ENCODE assay signal across 25 cellular contexts in the genomic region with DNA sequence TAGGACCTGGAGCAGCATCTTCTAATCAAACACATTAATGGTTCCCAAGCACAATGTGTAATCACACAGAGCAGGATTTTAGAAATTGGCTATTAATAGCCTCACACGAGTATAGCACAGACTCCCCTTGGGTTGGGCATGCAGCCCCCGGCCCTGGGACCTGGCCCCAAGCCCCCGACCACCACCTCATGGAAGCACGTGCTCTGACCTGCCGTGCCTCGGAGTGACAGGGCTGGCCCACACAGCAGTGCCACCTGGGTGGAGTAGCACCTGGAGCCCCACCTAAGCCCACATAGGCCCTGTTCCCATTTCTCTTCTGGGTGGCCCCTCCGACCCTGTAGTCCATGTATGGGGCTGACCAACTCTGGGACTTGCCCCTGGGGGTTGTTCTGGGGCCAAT.
"Had no signal": no experiment of that assay in that cellular context is flagged by ENCODE, and none has a peak within 500 bp of the region (broad histone marks: within the 10 kb centered on the region; RNA-seq: fewer than 3 reads in every experiment).

No MANE protein-coding gene starts in this region.

- H3K27me3 Mint-ChIP-seq: activated CD4-positive, alpha-beta memory T cell treated with anti-CD3 and anti-CD28 coated beads, Interleukin-2, amount 10 ng/mL, durations not matched to agents 7 days and 5 days; activated CD8-positive, alpha-beta memory T cell treated with anti-CD3 and anti-CD28 coated beads, Interleukin-2, amount 10 ng/mL, durations not matched to agents 7 days and 5 days had no signal

- H3K4me3 Mint-ChIP-seq: activated B cell treated with CpG ODN at 0.5 μM for 24 hours; activated CD4-positive, alpha-beta memory T cell treated with anti-CD3 and anti-CD28 coated beads, Interleukin-2, amount 10 ng/mL, durations not matched to agents 7 days and 5 days; activated CD8-positive, alpha-beta memory T cell treated with anti-CD3 and anti-CD28 coated beads, Interleukin-2, amount 10 ng/mL, durations not matched to agents 7 days and 5 days; activated naive CD8-positive, alpha-beta T cell treated with anti-CD3 and anti-CD28 coated beads for 36 hours; activated T-helper 17 cell treated with anti-CD3 and anti-CD28 coated beads, Interleukin-2, amount 50 U/mL, for 72 hours; naive thymus-derived CD8-positive, alpha-beta T cell; stimulated activated naive CD8-positive, alpha-beta T cell treated with anti-CD3 and anti-CD28 coated beads, Interleukin-15, Interleukin-2, amounts not matched to agents 100 ng/mL and 50 ng/mL, for 24 hours; T-cell had no signal

- H3K27me3 ChIP-seq: cardiac muscle cell, heart right ventricle, right atrium auricular region had no signal

- DNase-seq: activated B cell treated with CpG ODN at 0.5 μM for 24 hours; activated CD4-positive, alpha-beta memory T cell treated with anti-CD3 and anti-CD28 coated beads, Interleukin-2, amount 10 ng/mL, durations not matched to agents 7 days and 5 days; activated CD4-positive, alpha-beta T cell treated with anti-CD3 and anti-CD28 coated beads for 48 hours; activated CD8-positive, alpha-beta memory T cell treated with anti-CD3 and anti-CD28 coated beads, Interleukin-2, amount 10 ng/mL, durations not matched to agents 7 days and 5 days; activated naive CD4-positive, alpha-beta T cell; activated naive CD8-positive, alpha-beta T cell treated with anti-CD3 and anti-CD28 coated beads for 36 hours; activated T-cell treated with anti-CD3 and anti-CD28 coated beads, Interleukin-2, amount 50 U/mL, for 1 hour; amniotic stem cell; gastrocnemius medialis; heart right ventricle; left cardiac atrium; lower lobe of right lung; naive thymus-derived CD8-positive, alpha-beta T cell; stimulated activated CD4-positive, alpha-beta T cell treated with anti-CD3 and anti-CD28 coated beads, Interleukin-15, amount 100 ng/mL, for 24 hours; stimulated activated CD4-positive, alpha-beta T cell treated with anti-CD3 and anti-CD28 coated beads, Interleukin-2, amount 100 ng/mL, for 48 hours; T-cell; trophoblast cell had no signal

- H3K4me1 Mint-ChIP-seq: activated B cell treated with CpG ODN at 0.5 μM for 24 hours; activated CD4-positive, alpha-beta memory T cell treated with anti-CD3 and anti-CD28 coated beads, Interleukin-2, amount 10 ng/mL, durations not matched to agents 7 days and 5 days; activated CD8-positive, alpha-beta memory T cell treated with anti-CD3 and anti-CD28 coated beads, Interleukin-2, amount 10 ng/mL, durations not matched to agents 7 days and 5 days; activated naive CD8-positive, alpha-beta T cell treated with anti-CD3 and anti-CD28 coated beads for 36 hours; activated T-helper 17 cell treated with anti-CD3 and anti-CD28 coated beads, Interleukin-2, amount 50 U/mL, for 72 hours; naive thymus-derived CD8-positive, alpha-beta T cell; T-cell had no signal

- ATAC-seq: activated CD8-positive, alpha-beta memory T cell treated with anti-CD3 and anti-CD28 coated beads, Interleukin-2, amount 10 ng/mL, durations not matched to agents 7 days and 5 days; activated T-helper 17 cell treated with anti-CD3 and anti-CD28 coated beads, Interleukin-2, amount 50 U/mL, for 72 hours; esophagus mucosa; gastrocnemius medialis; heart right ventricle; left cardiac atrium; lower lobe of right lung; naive thymus-derived CD8-positive, alpha-beta T cell; SK-N-SH treated with all-trans-retinoic acid at 6 μM for 48 hours; T-cell had no signal

- H3K36me3 ChIP-seq: cardiac muscle cell, gastrocnemius medialis, heart right ventricle, lower lobe of right lung, right atrium auricular region, suprapubic skin had no signal

- H3K27ac Mint-ChIP-seq: activated B cell treated with CpG ODN at 0.5 μM for 24 hours; activated CD4-positive, alpha-beta memory T cell treated with anti-CD3 and anti-CD28 coated beads, Interleukin-2, amount 10 ng/mL, durations not matched to agents 7 days and 5 days; activated CD8-positive, alpha-beta memory T cell treated with anti-CD3 and anti-CD28 coated beads, Interleukin-2, amount 10 ng/mL, durations not matched to agents 7 days and 5 days; activated naive CD8-positive, alpha-beta T cell treated with anti-CD3 and anti-CD28 coated beads for 36 hours; activated T-helper 17 cell treated with anti-CD3 and anti-CD28 coated beads, Interleukin-2, amount 50 U/mL, for 72 hours; naive thymus-derived CD8-positive, alpha-beta T cell; stimulated activated naive CD8-positive, alpha-beta T cell treated with anti-CD3 and anti-CD28 coated beads, Interleukin-15, Interleukin-2, amounts not matched to agents 100 ng/mL and 50 ng/mL, for 24 hours had no signal

- H3K9me3 Mint-ChIP-seq: activated B cell treated with CpG ODN at 0.5 μM for 24 hours; activated naive CD8-positive, alpha-beta T cell treated with anti-CD3 and anti-CD28 coated beads for 36 hours; activated T-helper 17 cell treated with anti-CD3 and anti-CD28 coated beads, Interleukin-2, amount 50 U/mL, for 72 hours; naive thymus-derived CD8-positive, alpha-beta T cell; stimulated activated naive CD8-positive, alpha-beta T cell treated with anti-CD3 and anti-CD28 coated beads, Interleukin-15, Interleukin-2, amounts not matched to agents 100 ng/mL and 50 ng/mL, for 24 hours had no signal

- H3K27ac ChIP-seq: cardiac muscle cell, gastrocnemius medialis, heart right ventricle, lower lobe of right lung, right atrium auricular region, skin epidermis, suprapubic skin had no signal

- H3K36me3 Mint-ChIP-seq: activated CD8-positive, alpha-beta memory T cell treated with anti-CD3 and anti-CD28 coated beads, Interleukin-2, amount 10 ng/mL, durations not matched to agents 7 days and 5 days; activated naive CD8-positive, alpha-beta T cell treated with anti-CD3 and anti-CD28 coated beads for 36 hours; naive thymus-derived CD8-positive, alpha-beta T cell; T-cell had no signal

- H3K9me3 ChIP-seq: gastrocnemius medialis, heart right ventricle, lower lobe of right lung, right atrium auricular region, suprapubic skin had no signal

- H3K4me3 ChIP-seq: cardiac muscle cell, gastrocnemius medialis, heart right ventricle, lower lobe of right lung, right atrium auricular region, skin epidermis, suprapubic skin had no signal
